ENCODE assay signal across 8 cellular contexts in the genomic region with DNA sequence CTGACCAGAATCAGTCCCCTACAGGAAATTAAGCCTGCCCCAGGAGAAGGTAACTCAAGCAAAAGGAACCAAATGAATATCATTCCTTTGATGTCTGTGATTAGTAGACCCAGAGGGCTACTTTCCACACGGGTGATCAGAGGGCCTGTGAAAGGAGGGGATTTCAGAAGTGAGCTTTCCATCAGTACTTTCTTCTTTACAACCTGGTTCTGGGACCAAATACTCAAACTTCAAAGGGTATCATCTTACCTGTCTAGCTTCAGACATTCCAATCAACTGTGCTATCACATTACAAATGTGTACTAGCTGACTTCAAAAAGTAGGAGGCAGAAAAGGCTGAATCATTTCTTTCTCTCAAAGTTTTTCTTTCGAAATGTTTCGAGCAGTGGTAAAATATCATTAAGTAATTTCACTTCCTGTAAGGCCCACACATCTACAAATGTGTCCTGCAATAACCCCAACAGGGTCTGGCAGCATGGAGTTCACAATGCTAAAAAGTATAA. TPM values are rescaled to one million over a fixed set of nuclear protein-coding genes. Genes with fewer than 3 reads are reported as not detected.
DNase-seq lines count a peak whose midpoint lies in the region; ATAC-seq and TF ChIP-seq lines count a peak whose summit lies in the region.

No MANE protein-coding gene starts in this region.

- peak overlapping the region; percentile 86 to 92 (median 90) for H3K27ac Mint-ChIP-seq in CD14-positive monocyte
- peak overlapping the region; percentile 89 for H3K27ac Mint-ChIP-seq in activated CD8-positive, alpha-beta T cell treated with anti-CD3 and anti-CD28 coated beads, Interleukin-2, amount 10 ng/mL, durations not matched to agents 7 days and 5 days

- H3K14ac ChIP-seq in mesenchymal stem cell (ENCODE audit: low read length in 2 of 2), result no peak overlapping the region

- no peaks in the 10 kb centered on the region for H3K9me3 Mint-ChIP-seq in CD14-positive monocyte
- H3K9me3 Mint-ChIP-seq in activated CD8-positive, alpha-beta T cell treated with anti-CD3 and anti-CD28 coated beads, Interleukin-2, amount 10 ng/mL, durations not matched to agents 7 days and 5 days (ENCODE audit: insufficient read depth), result no peaks in the 10 kb centered on the region

- peak overlapping the region in 1 of 2 experiments; percentile 34 for H3K18ac ChIP-seq in mesenchymal stem cell (ENCODE audit: low read depth in 1 of 2, low read length in 2 of 2)

- peak overlapping the region; percentile 37 to 76 for H3K4me3 Mint-ChIP-seq in CD14-positive monocyte
- peak overlapping the region; percentile 55 for H3K4me3 Mint-ChIP-seq in activated CD8-positive, alpha-beta T cell treated with anti-CD3 and anti-CD28 coated beads, Interleukin-2, amount 10 ng/mL, durations not matched to agents 7 days and 5 days

- no peak for TF ChIP-seq CTCF in CD14-positive monocyte (IDR thresholded peaks at IDR 0.05)

- H2BK120ac ChIP-seq in mesenchymal stem cell (ENCODE audit: low read depth, low read length), result no peak overlapping the region

- DNase-seq in CD14-positive monocyte (ENCODE audit: low spot score) (no peak), mesenchymal stem cell (peak; percentile 54), cerebellar cortex (ENCODE audit: low spot score) (no peak)
- DNase-seq in activated CD8-positive, alpha-beta T cell treated with anti-CD3 and anti-CD28 coated beads, Interleukin-2, amount 10 ng/mL, durations not matched to agents 7 days and 5 days, result no peak
- DNase-seq in activated effector memory CD4-positive, alpha-beta T cell treated with anti-CD3 and anti-CD28 coated beads, Interleukin-2, amount 50 U/mL, for 16 hours, result no peak
- DNase-seq in NK-92 treated with Interleukin-12 subunit alpha and Interleukin-12 subunit beta, amount 100 ng/mL, for 24 hours (lab: John Stamatoyannopoulos, UW), result no peak

- no peaks in the 10 kb centered on the region for H3K36me3 ChIP-seq in mesenchymal stem cell (ENCODE audit: control insufficient read depth in 1 of 2, insufficient read depth in 2 of 2, low read depth in 1 of 2, low read length in 2 of 2)

- no peak overlapping the region for H3K4ac ChIP-seq in mesenchymal stem cell (ENCODE audit: low read depth in 1 of 2, low read length in 2 of 2)

- H3K36me3 Mint-ChIP-seq in CD14-positive monocyte, result peaks cover 3 to 6% of the 10 kb centered on the region in 2 donors
- H3K36me3 Mint-ChIP-seq in activated CD8-positive, alpha-beta T cell treated with anti-CD3 and anti-CD28 coated beads, Interleukin-2, amount 10 ng/mL, durations not matched to agents 7 days and 5 days (ENCODE audit: low read depth), result peaks cover 15% of the 10 kb centered on the region

- peaks cover 0 to 17% of the 10 kb centered on the region in 2 experiments for H3K27me3 ChIP-seq in mesenchymal stem cell (ENCODE audit: control insufficient read depth in 1 of 2, insufficient read depth in 1 of 2, low read length in 2 of 2)

- peak overlapping the region; percentile 31 for H2BK5ac ChIP-seq in mesenchymal stem cell (ENCODE audit: low read depth, low read length, poor library complexity, severe bottlenecking)

- no peak overlapping the region for H4K91ac ChIP-seq in mesenchymal stem cell (ENCODE audit: low read length)

- CTCF ChIA-PET in activated CD8-positive, alpha-beta T cell treated with anti-CD3 and anti-CD28 coated beads, Interleukin-2, amount 10 ng/mL, durations not matched to agents 7 days and 5 days (lab: Charles Lee), result interaction anchor here (0.7 to 8.9 kb wide), 6 partner anchors 11 to 182 kb away, joined by 3 to 122 read pairs (median 4); no protein-coding TSS in a partner anchor

- no peak overlapping the region for H4K8ac ChIP-seq in mesenchymal stem cell (ENCODE audit: low read length)

- WGBS in mesenchymal stem cell, result 58% methylated on average over 2 of the region's 3 CpGs

- H3K23ac ChIP-seq in mesenchymal stem cell (ENCODE audit: low read length in 2 of 2), result no peak overlapping the region

- H3K9ac ChIP-seq in mesenchymal stem cell (ENCODE audit: low read length), result peak overlapping the region; percentile 44

- H3K79me1 ChIP-seq in mesenchymal stem cell (replicated peaks; ENCODE audit: low read length, poor library complexity, severe bottlenecking), result no peaks in the 10 kb centered on the region

- peaks cover 0 to 14% (median 0%) of the 10 kb centered on the region in 3 donors for H3K27me3 Mint-ChIP-seq in CD14-positive monocyte (ENCODE audit: low read depth in 3 of 3)
- H3K27me3 Mint-ChIP-seq in activated CD8-positive, alpha-beta T cell treated with anti-CD3 and anti-CD28 coated beads, Interleukin-2, amount 10 ng/mL, durations not matched to agents 7 days and 5 days (ENCODE audit: low read depth), result no peaks in the 10 kb centered on the region

- intact Hi-C loops in CD14-positive monocyte (cut with micrococcal nuclease), result loop anchor here in 1 of 2 donors (10.0 kb wide), 1 partner anchor 176 kb away; no protein-coding TSS in a partner anchor

- no peak overlapping the region for H3K4me2 ChIP-seq in mesenchymal stem cell (ENCODE audit: low read length, poor library complexity, severe bottlenecking)

- peak; percentile 57 for ATAC-seq in GM19372 (IDR thresholded peaks at IDR 0.05; ENCODE audit: low read depth, unreplicated experiment)
- ATAC-seq in HG03378 (IDR thresholded peaks at IDR 0.05; ENCODE audit: unreplicated experiment), result peak; percentile 72
- peak; percentile 46 for ATAC-seq in activated CD8-positive, alpha-beta T cell treated with anti-CD3 and anti-CD28 coated beads, Interleukin-2, amount 10 ng/mL, durations not matched to agents 7 days and 5 days

- no peak overlapping the region for H3K4me3 ChIP-seq in mesenchymal stem cell (ENCODE audit: insufficient read depth in 1 of 2, low read depth in 1 of 2, low read length in 2 of 2)

- H3K4me1 ChIP-seq in mesenchymal stem cell (ENCODE audit: control insufficient read depth, insufficient read depth, low read depth, low read length), result peaks cover 3% of the 10 kb centered on the region

- H2BK15ac ChIP-seq in mesenchymal stem cell (ENCODE audit: low read depth, poor library complexity, severe bottlenecking), result no peak overlapping the region

- H3K4me1 Mint-ChIP-seq in CD14-positive monocyte, result peaks cover 68% of the 10 kb centered on the region
- H3K4me1 Mint-ChIP-seq in activated CD8-positive, alpha-beta T cell treated with anti-CD3 and anti-CD28 coated beads, Interleukin-2, amount 10 ng/mL, durations not matched to agents 7 days and 5 days (ENCODE audit: low read depth), result peaks cover 59% of the 10 kb centered on the region

- H3K27ac ChIP-seq in mesenchymal stem cell (ENCODE audit: low read length, poor library complexity, severe bottlenecking), result peak overlapping the region; percentile 74

- H3K9me3 ChIP-seq in mesenchymal stem cell (ENCODE audit: control insufficient read depth, low read length), result no peaks in the 10 kb centered on the region

- H2BK12ac ChIP-seq in mesenchymal stem cell (ENCODE audit: low read length in 2 of 2), result no peak overlapping the region

- POLR2A ChIA-PET in activated CD8-positive, alpha-beta T cell treated with anti-CD3 and anti-CD28 coated beads, Interleukin-2, amount 10 ng/mL, durations not matched to agents 7 days and 5 days (lab: Charles Lee), result no interaction called here

- H2AFZ ChIP-seq in mesenchymal stem cell (ENCODE audit: low read depth, low read length), result no peak overlapping the region

- H2AK5ac ChIP-seq in mesenchymal stem cell (ENCODE audit: low read length, severe bottlenecking), result no peak overlapping the region

RNA-seq across cellular contexts. Expression of gene ACSL4, which starts 23.9 kb away (rescaled TPM):
- 10 to 100 TPM; 31.2 to 40.9 TPM for polyA plus RNA-seq in CD14-positive monocyte
- 10 to 100 TPM; 44.8 to 50.7 TPM for total RNA-seq in activated CD8-positive, alpha-beta T cell treated with anti-CD3 and anti-CD28 coated beads, Interleukin-2, amount 10 ng/mL, durations not matched to agents 7 days and 5 days
- 93.9 TPM for polyA plus RNA-seq in mesenchymal stem cell (2013, experiment 1 of 2)
- 102 TPM for polyA plus RNA-seq in mesenchymal stem cell (2013, experiment 2 of 2)
